19 cellular contexts compared by ENCODE assay signal in the genomic region with DNA sequence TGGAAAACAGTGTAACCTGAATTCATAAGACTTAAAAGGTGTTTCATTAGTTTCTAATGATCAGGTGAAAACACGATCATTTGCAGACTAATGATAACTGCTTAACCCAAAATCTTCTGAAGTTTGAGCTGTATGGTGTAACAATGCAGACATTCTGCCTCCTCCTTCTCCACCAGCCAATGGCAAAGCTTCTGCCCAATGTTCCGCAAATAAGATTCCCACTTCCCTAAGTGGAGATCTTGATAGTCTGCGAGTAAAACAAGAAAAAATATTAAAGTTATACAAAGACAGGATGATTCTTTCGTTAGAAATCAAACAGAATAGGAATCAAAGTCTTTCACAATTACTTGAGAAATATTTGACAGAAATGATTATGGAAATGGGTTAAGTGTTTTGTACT.
"Had no signal": no experiment of that assay in that cellular context is flagged by ENCODE, and none has a peak within 500 bp of the region (broad histone marks: within the 10 kb centered on the region; RNA-seq: fewer than 3 reads in every experiment).

No MANE protein-coding gene starts in this region.

- H3K27me3 ChIP-seq: tibial nerve had no signal

- DNase-seq: activated CD4-positive, alpha-beta T cell treated with anti-CD3 and anti-CD28 coated beads, Interleukin-2, amount 10 ng/mL, durations not matched to agents 7 days and 5 days; activated CD8-positive, alpha-beta memory T cell treated with anti-CD3 and anti-CD28 coated beads for 24 hours; activated CD8-positive, alpha-beta memory T cell treated with anti-CD3 and anti-CD28 coated beads, Interleukin-2, amount 50 U/mL, for 48 hours; activated gamma-delta T cell; activated T-cell treated with anti-CD3 and anti-CD28 coated beads, Interleukin-2, amount 50 U/mL, for 48 hours; cerebellar nuclear complex; effector memory CD4-positive, alpha-beta T cell; left cardiac atrium; nephron progenitor cell; occipital lobe; stimulated activated CD4-positive, alpha-beta T cell treated with anti-CD3 and anti-CD28 coated beads, Interleukin-2, amount 100 ng/mL, for 24 hours; T1000 had no signal

- H3K9me3 ChIP-seq: tibial nerve had no signal

- H3K27ac Mint-ChIP-seq: activated CD4-positive, alpha-beta T cell treated with anti-CD3 and anti-CD28 coated beads, Interleukin-2, amount 10 ng/mL, durations not matched to agents 7 days and 5 days; activated naive CD4-positive, alpha-beta T cell treated with anti-CD3 and anti-CD28 coated beads, Interleukin-2, amount 50 U/mL, for 24 hours; nephron progenitor cell; stimulated activated naive CD8-positive, alpha-beta T cell treated with anti-CD3 and anti-CD28 coated beads, Interleukin-15, Interleukin-2, amounts not matched to agents 100 ng/mL and 50 ng/mL, for 24 hours had no signal

- H3K27ac ChIP-seq: tibial nerve had no signal

- H3K9me3 Mint-ChIP-seq: activated CD4-positive, alpha-beta T cell treated with anti-CD3 and anti-CD28 coated beads, Interleukin-2, amount 10 ng/mL, durations not matched to agents 7 days and 5 days; activated naive CD4-positive, alpha-beta T cell treated with anti-CD3 and anti-CD28 coated beads, Interleukin-2, amount 50 U/mL, for 24 hours; nephron progenitor cell; stimulated activated naive CD8-positive, alpha-beta T cell treated with anti-CD3 and anti-CD28 coated beads, Interleukin-15, Interleukin-2, amounts not matched to agents 100 ng/mL and 50 ng/mL, for 24 hours had no signal

- H3K27me3 Mint-ChIP-seq: activated CD4-positive, alpha-beta T cell treated with anti-CD3 and anti-CD28 coated beads, Interleukin-2, amount 10 ng/mL, durations not matched to agents 7 days and 5 days; activated naive CD4-positive, alpha-beta T cell treated with anti-CD3 and anti-CD28 coated beads, Interleukin-2, amount 50 U/mL, for 24 hours; stimulated activated naive CD8-positive, alpha-beta T cell treated with anti-CD3 and anti-CD28 coated beads, Interleukin-15, Interleukin-2, amounts not matched to agents 100 ng/mL and 50 ng/mL, for 24 hours had no signal

- H3K4me1 ChIP-seq: tibial nerve had no signal

- FAIRE-seq: bronchial epithelial cell, islet of Langerhans, urothelium cell line had no signal

- H3K4me3 Mint-ChIP-seq: activated CD4-positive, alpha-beta T cell treated with anti-CD3 and anti-CD28 coated beads, Interleukin-2, amount 10 ng/mL, durations not matched to agents 7 days and 5 days; activated naive CD4-positive, alpha-beta T cell treated with anti-CD3 and anti-CD28 coated beads, Interleukin-2, amount 50 U/mL, for 24 hours; nephron progenitor cell; stimulated activated naive CD8-positive, alpha-beta T cell treated with anti-CD3 and anti-CD28 coated beads, Interleukin-15, Interleukin-2, amounts not matched to agents 100 ng/mL and 50 ng/mL, for 24 hours had no signal

- ATAC-seq: activated CD4-positive, CD25-positive, alpha-beta regulatory T cell treated with anti-CD3 and anti-CD28 coated beads, Interleukin-2, amount 50 U/mL, for 24 hours; left cardiac atrium had no signal

- H3K4me3 ChIP-seq: tibial nerve had no signal

- H3K4me1 Mint-ChIP-seq: nephron progenitor cell had no signal
